ENCODE assay signal across 1 cellular context in genomic region chr20:62367483-62368302, GRCh38.
TF ChIP-seq lines count a peak whose summit lies in the region.

No MANE protein-coding gene starts in this region.

TF ChIP-seq in HepG2, 621 proteins besides CTCF, POLR2A, EP300 and RAD21 (continued from another document and continues in another):
- TF ChIP-seq DZIP1 (CRISPR knock-in tag; IDR thresholded peaks at IDR 0.05) (peak; percentile 81; the same call in 1 of the 2 replicates), LRRFIP1 (CRISPR knock-in tag; conservative IDR thresholded peaks at IDR 0.05) (no peak), ZFP62 (CRISPR knock-in tag; IDR thresholded peaks at IDR 0.05) (no peak), ZC3H4 (CRISPR knock-in tag; IDR thresholded peaks at IDR 0.05; ENCODE audit: borderline replicate concordance) (peak; percentile 94), ZNF142 (CRISPR knock-in tag; IDR thresholded peaks at IDR 0.05) (peak; percentile 3; the same call in 1 of the 2 replicates), ZBTB21 (CRISPR knock-in tag; IDR thresholded peaks at IDR 0.05) (peak; percentile 22; the same call in 1 of the 2 replicates), TP53 (CRISPR knock-in tag; conservative IDR thresholded peaks at IDR 0.05) (no peak), ZNF749 (CRISPR knock-in tag; IDR thresholded peaks at IDR 0.05; ENCODE audit: borderline replicate concordance) (peak; percentile 94), ATF6 (CRISPR knock-in tag; conservative IDR thresholded peaks at IDR 0.05) (0 out of 2 replicates have a peak, but pooled peaks have one; percentile 65), ZNF292 (CRISPR knock-in tag; IDR thresholded peaks at IDR 0.05; ENCODE audit: borderline replicate concordance, low read depth) (0 out of 2 replicates have a peak, but pooled peaks have one; percentile 14), REPIN1 (CRISPR knock-in tag; IDR thresholded peaks at IDR 0.05; ENCODE audit: borderline replicate concordance, low read depth) (peak; percentile 61; the same call in 1 of the 2 replicates), TEAD3 (CRISPR knock-in tag; optimal IDR thresholded peaks at IDR 0.05; ENCODE audit: borderline replicate concordance) (peak; percentile 51), TBP (CRISPR knock-in tag; IDR thresholded peaks at IDR 0.05) (no peak), KMT2A (CRISPR knock-in tag; IDR thresholded peaks at IDR 0.05) (peak; percentile 26; the same call in 1 of the 2 replicates), FOXP1 (IDR thresholded peaks at IDR 0.05) (no peak), FOXP1 (CRISPR knock-in tag; IDR thresholded peaks at IDR 0.05) (no peak), ETV6 (CRISPR knock-in tag; conservative IDR thresholded peaks at IDR 0.05) (no peak; the same call in 1 of the 2 replicates), GABPA (IDR thresholded peaks at IDR 0.05; ENCODE audit: low read depth, low read length) (no peak), GABPA (CRISPR knock-in tag; IDR thresholded peaks at IDR 0.05; ENCODE audit: low read depth) (no peak), SIX1 (CRISPR knock-in tag; IDR thresholded peaks at IDR 0.05; ENCODE audit: borderline replicate concordance) (no peak), FOXC1 (CRISPR knock-in tag; IDR thresholded peaks at IDR 0.05; ENCODE audit: borderline replicate concordance) (peak; percentile 25), PHF20 (CRISPR knock-in tag; IDR thresholded peaks at IDR 0.05) (peak; percentile 53), HCFC1 (IDR thresholded peaks at IDR 0.05; ENCODE audit: low read depth, low read length) (no peak), MATR3 (CRISPR knock-in tag; IDR thresholded peaks at IDR 0.05) (no peak), GATA4 (IDR thresholded peaks at IDR 0.05; ENCODE audit: borderline replicate concordance, low read depth) (no peak), TMF1 (CRISPR knock-in tag; IDR thresholded peaks at IDR 0.05; ENCODE audit: low read depth) (peak; percentile 14; the same call in 1 of the 2 replicates), ZZZ3 (CRISPR knock-in tag; IDR thresholded peaks at IDR 0.05; ENCODE audit: borderline replicate concordance) (peak; percentile 93)
- TF ChIP-seq, protein P1, sequence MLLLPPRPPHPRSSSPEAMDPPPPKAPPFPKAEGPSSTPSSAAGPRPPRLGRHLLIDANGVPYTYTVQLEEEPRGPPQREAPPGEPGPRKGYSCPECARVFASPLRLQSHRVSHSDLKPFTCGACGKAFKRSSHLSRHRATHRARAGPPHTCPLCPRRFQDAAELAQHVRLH (CRISPR knock-in tag; IDR thresholded peaks at IDR 0.05; ENCODE audit: borderline replicate concordance, low read depth) = peak; percentile 27
- TF ChIP-seq, protein P2, sequence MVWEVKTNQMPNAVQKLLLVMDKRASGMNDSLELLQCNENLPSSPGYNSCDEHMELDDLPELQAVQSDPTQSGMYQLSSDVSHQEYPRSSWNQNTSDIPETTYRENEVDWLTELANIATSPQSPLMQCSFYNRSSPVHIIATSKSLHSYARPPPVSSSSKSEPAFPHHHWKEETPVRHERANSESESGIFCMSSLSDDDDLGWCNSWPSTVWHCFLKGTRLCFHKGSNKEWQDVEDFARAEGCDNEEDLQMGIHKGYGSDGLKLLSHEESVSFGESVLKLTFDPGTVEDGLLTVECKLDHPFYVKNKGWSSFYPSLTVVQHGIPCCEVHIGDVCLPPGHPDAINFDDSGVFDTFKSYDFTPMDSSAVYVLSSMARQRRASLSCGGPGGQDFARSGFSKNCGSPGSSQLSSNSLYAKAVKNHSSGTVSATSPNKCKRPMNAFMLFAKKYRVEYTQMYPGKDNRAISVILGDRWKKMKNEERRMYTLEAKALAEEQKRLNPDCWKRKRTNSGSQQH (CRISPR knock-in tag; IDR thresholded peaks at IDR 0.05; ENCODE audit: low read depth) = peak; percentile 81; the same call in 1 of the 2 replicates
- TF ChIP-seq, protein P3, sequence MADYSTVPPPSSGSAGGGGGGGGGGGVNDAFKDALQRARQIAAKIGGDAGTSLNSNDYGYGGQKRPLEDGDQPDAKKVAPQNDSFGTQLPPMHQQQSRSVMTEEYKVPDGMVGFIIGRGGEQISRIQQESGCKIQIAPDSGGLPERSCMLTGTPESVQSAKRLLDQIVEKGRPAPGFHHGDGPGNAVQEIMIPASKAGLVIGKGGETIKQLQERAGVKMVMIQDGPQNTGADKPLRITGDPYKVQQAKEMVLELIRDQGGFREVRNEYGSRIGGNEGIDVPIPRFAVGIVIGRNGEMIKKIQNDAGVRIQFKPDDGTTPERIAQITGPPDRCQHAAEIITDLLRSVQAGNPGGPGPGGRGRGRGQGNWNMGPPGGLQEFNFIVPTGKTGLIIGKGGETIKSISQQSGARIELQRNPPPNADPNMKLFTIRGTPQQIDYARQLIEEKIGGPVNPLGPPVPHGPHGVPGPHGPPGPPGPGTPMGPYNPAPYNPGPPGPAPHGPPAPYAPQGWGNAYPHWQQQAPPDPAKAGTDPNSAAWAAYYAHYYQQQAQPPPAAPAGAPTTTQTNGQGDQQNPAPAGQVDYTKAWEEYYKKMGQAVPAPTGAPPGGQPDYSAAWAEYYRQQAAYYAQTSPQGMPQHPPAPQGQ (CRISPR knock-in tag; IDR thresholded peaks at IDR 0.05; ENCODE audit: borderline replicate concordance) = no peak
- TF ChIP-seq, protein P4, sequence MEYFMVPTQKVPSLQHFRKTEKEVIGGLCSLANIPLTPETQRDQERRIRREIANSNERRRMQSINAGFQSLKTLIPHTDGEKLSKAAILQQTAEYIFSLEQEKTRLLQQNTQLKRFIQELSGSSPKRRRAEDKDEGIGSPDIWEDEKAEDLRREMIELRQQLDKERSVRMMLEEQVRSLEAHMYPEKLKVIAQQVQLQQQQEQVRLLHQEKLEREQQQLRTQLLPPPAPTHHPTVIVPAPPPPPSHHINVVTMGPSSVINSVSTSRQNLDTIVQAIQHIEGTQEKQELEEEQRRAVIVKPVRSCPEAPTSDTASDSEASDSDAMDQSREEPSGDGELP (IDR thresholded peaks at IDR 0.05; ENCODE audit: borderline replicate concordance, low read depth) = no peak
- TF ChIP-seq, protein P5, sequence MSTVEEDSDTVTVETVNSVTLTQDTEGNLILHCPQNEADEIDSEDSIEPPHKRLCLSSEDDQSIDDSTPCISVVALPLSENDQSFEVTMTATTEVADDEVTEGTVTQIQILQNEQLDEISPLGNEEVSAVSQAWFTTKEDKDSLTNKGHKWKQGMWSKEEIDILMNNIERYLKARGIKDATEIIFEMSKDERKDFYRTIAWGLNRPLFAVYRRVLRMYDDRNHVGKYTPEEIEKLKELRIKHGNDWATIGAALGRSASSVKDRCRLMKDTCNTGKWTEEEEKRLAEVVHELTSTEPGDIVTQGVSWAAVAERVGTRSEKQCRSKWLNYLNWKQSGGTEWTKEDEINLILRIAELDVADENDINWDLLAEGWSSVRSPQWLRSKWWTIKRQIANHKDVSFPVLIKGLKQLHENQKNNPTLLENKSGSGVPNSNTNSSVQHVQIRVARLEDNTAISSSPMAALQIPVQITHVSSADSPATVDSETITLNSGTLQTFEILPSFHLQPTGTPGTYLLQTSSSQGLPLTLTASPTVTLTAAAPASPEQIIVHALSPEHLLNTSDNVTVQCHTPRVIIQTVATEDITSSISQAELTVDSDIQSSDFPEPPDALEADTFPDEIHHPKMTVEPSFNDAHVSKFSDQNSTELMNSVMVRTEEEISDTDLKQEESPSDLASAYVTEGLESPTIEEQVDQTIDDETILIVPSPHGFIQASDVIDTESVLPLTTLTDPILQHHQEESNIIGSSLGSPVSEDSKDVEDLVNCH (CRISPR knock-in tag; IDR thresholded peaks at IDR 0.05) = no peak
